ENCODE assay signal across 9 cellular contexts in genomic region chr15:89068325-89068784, GRCh38. TPM values are rescaled to one million over a fixed set of nuclear protein-coding genes. Genes with fewer than 3 reads are reported as not detected.
DNase-seq lines count a peak whose midpoint lies in the region; ATAC-seq and TF ChIP-seq lines count a peak whose summit lies in the region.
"Had no signal": no experiment of that assay in that cellular context is flagged by ENCODE, and none has a peak within 500 bp of the region (broad histone marks: within the 10 kb centered on the region; RNA-seq: fewer than 3 reads in every experiment).

No MANE protein-coding gene starts in this region.

- TF ChIP-seq CTCF in esophagus squamous epithelium (IDR thresholded peaks at IDR 0.05): no peak

- ATAC-seq in HG03064 (IDR thresholded peaks at IDR 0.05; ENCODE audit: low read depth, unreplicated experiment): peak; percentile 92

- no peaks in the 10 kb centered on the region for H3K27me3 ChIP-seq in esophagus squamous epithelium

- WGBS in esophagus squamous epithelium, 2 donors: 12 to 17% methylated on average over 5 of the region's 5 CpGs

- DNase-seq in activated naive CD4-positive, alpha-beta T cell treated with Interleukin-2 at 50 U/mL for 16 hours: peak; percentile 52
- DNase-seq in activated naive CD4-positive, alpha-beta T cell (lab: John Stamatoyannopoulos, UW): no peak
- DNase-seq in SKM-1 treated with dmso at 0.1 percent for 144 hours (lab: John Stamatoyannopoulos, UW; ENCODE audit: unreplicated experiment) (peak; percentile 76), esophagus squamous epithelium (lab: John Stamatoyannopoulos, UW) (no peak), putamen (ENCODE audit: low spot score) (no peak)
- peak; percentile 50 for DNase-seq in stimulated activated CD8-positive, alpha-beta memory T cell treated with anti-CD3 and anti-CD28 coated beads, Interleukin-4, amount 100 ng/mL, for 24 hours (ENCODE audit: low read depth)
- no peak for DNase-seq in effector CD8-positive, alpha-beta T cell (lab: John Stamatoyannopoulos, UW)
- DNase-seq: DND-41 had no signal

- peak overlapping the region in 3 of 4 donors; percentile 28 to 55 (median 28) for H3K27ac ChIP-seq in esophagus squamous epithelium

- TF ChIP-seq POLR2A in esophagus squamous epithelium (IDR thresholded peaks at IDR 0.05): no peak

- H3K4me3 ChIP-seq in esophagus squamous epithelium: no peak overlapping the region

- H3K9me3 ChIP-seq in esophagus squamous epithelium: peaks cover 0 to 16% (median 4%) of the 10 kb centered on the region in 3 donors

- intact Hi-C loops in esophagus squamous epithelium (cut with DNase I): no loop called here

- H3K36me3 ChIP-seq in esophagus squamous epithelium: no peaks in the 10 kb centered on the region

- H3K4me1 ChIP-seq in esophagus squamous epithelium: peaks cover 0 to 24% (median 16%) of the 10 kb centered on the region in 3 donors

RNA-seq across cellular contexts. Expression of gene ABHD2, which starts 19.9 kb away (rescaled TPM):
- 10 to 100 TPM; 31.0 to 49.3 (median 35.3) TPM for total RNA-seq in esophagus squamous epithelium

Comparison
In these comparisons a context has a peak if more than half of its experiments do, and no peak if none do; other contexts are left out.
1. DNase-seq: peak in activated naive CD4-positive, alpha-beta T cell treated with Interleukin-2 at 50 U/mL for 16 hours (single experiment), SKM-1 treated with dmso at 0.1 percent for 144 hours (single experiment) and stimulated activated CD8-positive, alpha-beta memory T cell treated with anti-CD3 and anti-CD28 coated beads, Interleukin-4, amount 100 ng/mL, for 24 hours (single experiment); none in activated naive CD4-positive, alpha-beta T cell (0 of 4), esophagus squamous epithelium (single experiment), putamen (single experiment) and effector CD8-positive, alpha-beta T cell (single experiment).